10 cellular contexts compared by ENCODE assay signal in the genomic region with DNA sequence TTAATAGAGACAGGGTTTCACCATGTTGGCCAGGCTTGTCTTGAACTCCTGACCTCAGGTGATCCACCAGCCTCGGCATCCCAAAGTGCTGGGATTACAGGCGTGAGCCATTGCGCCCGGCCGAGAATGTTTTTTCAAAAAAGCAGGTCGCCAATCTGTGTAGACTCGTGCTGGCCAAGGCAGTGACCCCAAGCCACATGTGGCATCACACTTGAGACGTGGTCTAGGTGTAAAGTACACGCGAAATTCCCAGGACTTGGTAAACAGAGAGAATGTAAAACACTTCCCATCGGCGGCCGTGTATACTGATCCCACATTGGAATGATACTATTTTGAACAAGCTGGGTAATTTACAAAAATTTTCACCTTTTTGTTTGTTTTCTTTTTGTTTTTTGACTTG.
"Had no signal": no experiment of that assay in that cellular context is flagged by ENCODE, and none has a peak within 500 bp of the region (broad histone marks: within the 10 kb centered on the region; RNA-seq: fewer than 3 reads in every experiment).

No MANE protein-coding gene starts in this region.

- DNase-seq: activated T-cell treated with anti-CD3 and anti-CD28 coated beads for 4 hours, brain microvascular endothelial cell, cerebellar nuclear complex, nucleus accumbens had no signal

- H3K36me3 ChIP-seq: brain microvascular endothelial cell had no signal

- H3K36me3 Mint-ChIP-seq: activated naive CD4-positive, alpha-beta T cell treated with anti-CD3 and anti-CD28 coated beads, Interleukin-2, amount 50 U/mL, for 72 hours; naive thymus-derived CD8-positive, alpha-beta T cell; stimulated activated memory B cell treated with anti-CD40 and anti-IgM and Interleukin-4, amounts not matched to agents 10 μg/mL and 1 μg/mL and 100 μg/mL, for 72 hours had no signal

- H3K9me3 ChIP-seq: tibial nerve had no signal

- H3K27ac Mint-ChIP-seq: T-helper 2 cell treated with Interferon-gamma antibody and Interleukin-4, amounts not matched to agents 5 μg/mL and 100 μg/mL, for 36 hours had no signal

- H3K27me3 ChIP-seq: brain microvascular endothelial cell, tibial nerve had no signal

- H3K4me3 ChIP-seq: tibial nerve had no signal

- H3K4me3 Mint-ChIP-seq: dendritic cell treated with granulocyte-macrophage colony-stimulating factor and Interleukin-4, amounts not matched to agents 40 ng/mL and 50 ng/mL, for 4 days; stimulated activated memory B cell treated with anti-CD40 and anti-IgM and Interleukin-4, amounts not matched to agents 10 μg/mL and 1 μg/mL and 100 μg/mL, for 72 hours; T-helper 2 cell treated with Interferon-gamma antibody and Interleukin-4, amounts not matched to agents 5 μg/mL and 100 μg/mL, for 36 hours had no signal

- H3K27me3 Mint-ChIP-seq: naive thymus-derived CD8-positive, alpha-beta T cell had no signal

- H3K9me3 Mint-ChIP-seq: activated naive CD4-positive, alpha-beta T cell treated with anti-CD3 and anti-CD28 coated beads, Interleukin-2, amount 50 U/mL, for 72 hours; dendritic cell treated with granulocyte-macrophage colony-stimulating factor and Interleukin-4, amounts not matched to agents 40 ng/mL and 50 ng/mL, for 4 days; naive thymus-derived CD8-positive, alpha-beta T cell; stimulated activated memory B cell treated with anti-CD40 and anti-IgM and Interleukin-4, amounts not matched to agents 10 μg/mL and 1 μg/mL and 100 μg/mL, for 72 hours; T-helper 2 cell treated with Interferon-gamma antibody and Interleukin-4, amounts not matched to agents 5 μg/mL and 100 μg/mL, for 36 hours had no signal
